Comparison of ENCODE assay signal across 1 cellular context in the genomic region with DNA sequence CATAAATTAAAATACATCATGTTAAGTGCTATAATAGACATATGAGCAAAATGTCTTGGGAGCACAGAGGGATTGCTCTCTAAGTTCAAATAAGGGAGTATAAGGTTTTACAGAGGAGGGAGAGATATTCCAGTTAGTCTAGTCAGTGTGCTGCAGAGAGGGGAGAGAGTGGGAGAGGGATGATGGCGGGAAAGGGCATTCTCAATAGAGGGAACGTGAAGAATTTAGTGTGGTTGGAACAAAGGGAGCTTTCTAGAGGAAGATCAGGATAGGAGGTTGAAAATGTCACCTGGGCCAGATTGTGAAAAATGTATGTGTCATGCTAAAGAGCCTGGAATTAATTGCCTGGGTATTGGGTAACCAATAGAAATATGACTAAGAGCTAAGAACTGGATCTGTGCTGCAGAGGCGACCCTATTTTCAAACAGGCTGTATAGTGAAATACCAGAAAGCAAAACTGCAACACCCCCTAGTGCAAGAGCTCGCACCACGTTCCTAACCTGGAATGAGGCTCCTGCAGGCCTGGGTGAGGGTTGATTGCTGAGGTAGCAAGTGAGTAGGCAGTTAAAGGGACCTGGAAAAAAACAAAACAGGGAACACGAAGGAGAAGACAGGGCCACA.
TF ChIP-seq lines count a peak whose summit lies in the region.

No MANE protein-coding gene starts in this region.

TF ChIP-seq in H1, 55 proteins besides CTCF, POLR2A, EP300 and RAD21:
- TF ChIP-seq NANOG (IDR thresholded peaks at IDR 0.05; ENCODE audit: insufficient read depth, low read depth, low read length, poor library complexity, severe bottlenecking) (no peak), POLR2AphosphoS5 (IDR thresholded peaks at IDR 0.05; ENCODE audit: low read depth, low read length) (no peak), SP1 (IDR thresholded peaks at IDR 0.05; ENCODE audit: low read depth, low read length) (no peak)
